In the genomic region with DNA sequence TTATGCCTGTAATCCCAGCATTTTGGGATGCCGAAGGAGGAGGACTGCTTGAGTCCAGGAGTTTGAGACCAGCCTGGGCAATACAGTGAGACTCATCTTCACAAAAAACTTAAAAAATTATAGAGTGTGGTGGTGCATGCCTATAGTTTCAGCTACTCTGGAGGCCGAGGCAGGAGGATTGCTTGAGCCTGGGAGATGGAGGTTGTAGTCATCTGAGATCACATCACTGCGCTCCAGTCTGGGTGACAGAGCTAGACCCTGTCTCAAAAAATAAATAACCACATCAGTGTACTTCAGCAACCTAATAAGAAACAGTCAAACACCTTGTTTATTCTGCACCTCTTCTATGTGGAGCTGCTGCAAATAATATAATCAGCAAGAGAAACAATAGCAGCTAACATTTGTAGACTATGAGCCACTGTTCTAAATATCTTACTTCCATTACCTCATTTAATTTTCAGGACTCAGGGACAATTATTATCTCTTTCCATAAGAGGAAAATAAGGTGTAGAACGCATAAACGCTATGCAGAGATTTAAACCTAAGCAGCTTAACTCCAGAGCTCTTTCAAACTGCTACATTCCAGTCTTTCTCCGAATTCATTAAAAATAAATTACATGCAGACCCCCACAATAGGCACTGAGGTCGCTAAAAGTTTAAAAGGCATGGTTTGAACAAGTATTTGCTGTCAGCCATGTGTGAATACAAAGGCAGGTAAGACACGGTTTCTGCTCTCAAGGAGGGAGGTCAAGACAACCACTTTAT, we compare ENCODE assay signal across 8 cellular contexts. TPM values are rescaled to one million over a fixed set of nuclear protein-coding genes. Genes with fewer than 3 reads are reported as not detected.
DNase-seq lines count a peak whose midpoint lies in the region; ATAC-seq and TF ChIP-seq lines count a peak whose summit lies in the region.

No MANE protein-coding gene starts in this region.

- no peaks in the 10 kb centered on the region for H3K27me3 ChIP-seq in iPS-18a (ENCODE audit: control insufficient read depth, insufficient read depth, low read length)
- no peaks in the 10 kb centered on the region for H3K27me3 ChIP-seq in stomach

- no peak overlapping the region for H3K27ac ChIP-seq in iPS-18a (ENCODE audit: low read length)
- H3K27ac ChIP-seq in stomach = peak overlapping the region in 2 of 5 donors; percentile 90 to 94

- no peak for TF ChIP-seq POLR2A in stomach (IDR thresholded peaks at IDR 0.05)

- H3K27me3 Mint-ChIP-seq in T-helper 1 cell treated with Interleukin-12 subunit alpha and Interleukin-12 subunit beta and Interleukin-4 antibody, amounts not matched to agents 30 μg/mL and 1 μg/mL, for 36 hours (ENCODE audit: low read depth) = no peaks in the 10 kb centered on the region
- peaks cover 3% of the 10 kb centered on the region for H3K27me3 Mint-ChIP-seq in activated CD8-positive, alpha-beta T cell treated with anti-CD3 and anti-CD28 coated beads, Interleukin-2, amount 10 ng/mL, durations not matched to agents 7 days and 5 days (ENCODE audit: low read depth)

- H3K9me3 ChIP-seq in iPS-18a (ENCODE audit: control insufficient read depth, low read depth, low read length) = no peaks in the 10 kb centered on the region
- H3K9me3 ChIP-seq in stomach = no peaks in the 10 kb centered on the region

- H3K9me3 Mint-ChIP-seq in T-helper 1 cell treated with Interleukin-12 subunit alpha and Interleukin-12 subunit beta and Interleukin-4 antibody, amounts not matched to agents 30 μg/mL and 1 μg/mL, for 36 hours = no peaks in the 10 kb centered on the region
- H3K9me3 Mint-ChIP-seq in activated CD8-positive, alpha-beta T cell treated with anti-CD3 and anti-CD28 coated beads, Interleukin-2, amount 10 ng/mL, durations not matched to agents 7 days and 5 days (ENCODE audit: insufficient read depth) = no peaks in the 10 kb centered on the region

- H3K9ac ChIP-seq in iPS-18a (ENCODE audit: low read length) = peak overlapping the region; percentile 80

- peaks cover 13% of the 10 kb centered on the region for H3K36me3 ChIP-seq in iPS-18a (ENCODE audit: control insufficient read depth, low read depth, low read length)
- H3K36me3 ChIP-seq in stomach = peaks cover 0 to 26% (median 24%) of the 10 kb centered on the region in 4 donors

- ATAC-seq in activated CD8-positive, alpha-beta T cell treated with anti-CD3 and anti-CD28 coated beads, Interleukin-2, amount 10 ng/mL, durations not matched to agents 7 days and 5 days = no peak
- ATAC-seq in GM19467 (IDR thresholded peaks at IDR 0.05; ENCODE audit: unreplicated experiment) = no peak

- peaks cover 30% of the 10 kb centered on the region for H3K4me1 Mint-ChIP-seq in T-helper 1 cell treated with Interleukin-12 subunit alpha and Interleukin-12 subunit beta and Interleukin-4 antibody, amounts not matched to agents 30 μg/mL and 1 μg/mL, for 36 hours (ENCODE audit: low read depth)
- H3K4me1 Mint-ChIP-seq in activated CD8-positive, alpha-beta T cell treated with anti-CD3 and anti-CD28 coated beads, Interleukin-2, amount 10 ng/mL, durations not matched to agents 7 days and 5 days (ENCODE audit: low read depth) = peaks cover 32% of the 10 kb centered on the region

- DNase-seq in T-helper 1 cell (no peak), stomach (no peak), posterior cingulate gyrus (no peak), DMS153 (lab: John Stamatoyannopoulos, UW) (no peak)
- no peak for DNase-seq in activated CD8-positive, alpha-beta T cell treated with anti-CD3 and anti-CD28 coated beads, Interleukin-2, amount 10 ng/mL, durations not matched to agents 7 days and 5 days

- H3K4me3 ChIP-seq in iPS-18a (ENCODE audit: low read length) (peak overlapping the region; percentile 87), stomach (peak overlapping the region; percentile 85 to 92 (median 88))

- peak overlapping the region; percentile 89 for H3K27ac Mint-ChIP-seq in T-helper 1 cell treated with Interleukin-12 subunit alpha and Interleukin-12 subunit beta and Interleukin-4 antibody, amounts not matched to agents 30 μg/mL and 1 μg/mL, for 36 hours
- H3K27ac Mint-ChIP-seq in activated CD8-positive, alpha-beta T cell treated with anti-CD3 and anti-CD28 coated beads, Interleukin-2, amount 10 ng/mL, durations not matched to agents 7 days and 5 days = peak overlapping the region; percentile 87

- CTCF ChIA-PET in activated CD8-positive, alpha-beta T cell treated with anti-CD3 and anti-CD28 coated beads, Interleukin-2, amount 10 ng/mL, durations not matched to agents 7 days and 5 days (lab: Charles Lee) = interaction anchor here (1.2 to 4.5 kb wide), 4 partner anchors 8 to 345 kb away, joined by 3 to 72 read pairs (median 16); no protein-coding TSS in a partner anchor

- H3K4me1 ChIP-seq in iPS-18a (ENCODE audit: control insufficient read depth, low read depth, low read length) = peaks cover 9% of the 10 kb centered on the region
- H3K4me1 ChIP-seq in stomach = peaks cover 6 to 31% (median 23%) of the 10 kb centered on the region in 4 donors

- peak overlapping the region; percentile 93 for H3K4me3 Mint-ChIP-seq in T-helper 1 cell treated with Interleukin-12 subunit alpha and Interleukin-12 subunit beta and Interleukin-4 antibody, amounts not matched to agents 30 μg/mL and 1 μg/mL, for 36 hours
- peak overlapping the region; percentile 91 for H3K4me3 Mint-ChIP-seq in activated CD8-positive, alpha-beta T cell treated with anti-CD3 and anti-CD28 coated beads, Interleukin-2, amount 10 ng/mL, durations not matched to agents 7 days and 5 days

- WGBS in stomach, 5 donors = 27 to 33% (median 29%) methylated on average over 7 to 8 of the region's 8 CpGs

- POLR2A ChIA-PET in activated CD8-positive, alpha-beta T cell treated with anti-CD3 and anti-CD28 coated beads, Interleukin-2, amount 10 ng/mL, durations not matched to agents 7 days and 5 days (lab: Charles Lee) = interaction anchor here (0.5 to 1.5 kb wide), 5 partner anchors 9 to 155 kb away, joined by 3 to 7 read pairs (median 3); partner anchors contain the start of gene GAB2

- peaks cover 10% of the 10 kb centered on the region for H3K36me3 Mint-ChIP-seq in T-helper 1 cell treated with Interleukin-12 subunit alpha and Interleukin-12 subunit beta and Interleukin-4 antibody, amounts not matched to agents 30 μg/mL and 1 μg/mL, for 36 hours (ENCODE audit: low read depth)
- H3K36me3 Mint-ChIP-seq in activated CD8-positive, alpha-beta T cell treated with anti-CD3 and anti-CD28 coated beads, Interleukin-2, amount 10 ng/mL, durations not matched to agents 7 days and 5 days (ENCODE audit: low read depth) = peaks cover 17% of the 10 kb centered on the region

- intact Hi-C loops in stomach (cut with DNase I; ENCODE audit: low total_unique reads) = loop anchor here (10.0 kb wide), 1 partner anchor 149 kb away; no protein-coding TSS in a partner anchor
- intact Hi-C loops in posterior cingulate gyrus (cut with DNase I) = loop anchor here (5.0 kb wide), 2 partner anchors 156 to 436 kb away; partner anchors contain the start of genes ALG8 and GAB2

- no peak for TF ChIP-seq CTCF in stomach (IDR thresholded peaks at IDR 0.05)

- no peak for TF ChIP-seq EP300 in stomach (IDR thresholded peaks at IDR 0.05)

RNA-seq across cellular contexts. Expression of gene NARS2, which starts 1.2 kb away (rescaled TPM):
- 10 to 100 TPM; 14.8 to 18.5 TPM for total RNA-seq in activated CD8-positive, alpha-beta T cell treated with anti-CD3 and anti-CD28 coated beads, Interleukin-2, amount 10 ng/mL, durations not matched to agents 7 days and 5 days
- total RNA-seq in stomach = 10 to 100 TPM in 3 of 5 donors, 1 to 10 TPM in 2; 4.7 to 34.5 (median 14.5) TPM
- polyA plus RNA-seq in stomach = 10 to 100 TPM; 13.5 to 15.0 (median 13.8) TPM
